18 cellular contexts compared by ENCODE assay signal in genomic region chr12:57154076-57154475, GRCh38. TPM values are rescaled to one million over a fixed set of nuclear protein-coding genes. Genes with fewer than 3 reads are reported as not detected.
DNase-seq lines count a peak whose midpoint lies in the region; ATAC-seq and TF ChIP-seq lines count a peak whose summit lies in the region.
"Had no signal": no experiment of that assay in that cellular context is flagged by ENCODE, and none has a peak within 500 bp of the region (broad histone marks: within the 10 kb centered on the region; RNA-seq: fewer than 3 reads in every experiment).

No MANE protein-coding gene starts in this region.

- H3K4me3 ChIP-seq in breast epithelium (no peak overlapping the region), mammary epithelial cell (replicated peaks in 1 of 3; ENCODE audit: insufficient read depth in 1 of 3, low read depth in 2 of 3, low read length in 3 of 3) (no peak overlapping the region), mesenchymal stem cell (ENCODE audit: insufficient read depth in 1 of 2, low read depth in 1 of 2, low read length in 2 of 2) (no peak overlapping the region), uterus (no peak overlapping the region)
- H3K4me3 ChIP-seq: HAP-1, K562 had no signal

- H4K91ac ChIP-seq in mesenchymal stem cell (ENCODE audit: low read length) = no peak overlapping the region

- no peaks in the 10 kb centered on the region for H3K9me3 ChIP-seq in breast epithelium
- no peaks in the 10 kb centered on the region for H3K9me3 ChIP-seq in mammary epithelial cell (replicated peaks; ENCODE audit: insufficient read depth, low read length)
- no peaks in the 10 kb centered on the region for H3K9me3 ChIP-seq in mesenchymal stem cell (ENCODE audit: control insufficient read depth, low read length)
- no peaks in the 10 kb centered on the region for H3K9me3 ChIP-seq in uterus
- H3K9me3 ChIP-seq: HAP-1 had no signal

- H3K4ac ChIP-seq in mesenchymal stem cell (ENCODE audit: low read depth in 1 of 2, low read length in 2 of 2) = no peak overlapping the region

- no peak overlapping the region for H3K27ac Mint-ChIP-seq in stimulated activated naive CD8-positive, alpha-beta T cell treated with anti-CD3 and anti-CD28 coated beads, Interleukin-15, amount 100 ng/mL, for 72 hours
- H3K27ac Mint-ChIP-seq in activated CD8-positive, alpha-beta memory T cell treated with anti-CD3 and anti-CD28 coated beads, Interleukin-2, amount 10 ng/mL, durations not matched to agents 7 days and 5 days = no peak overlapping the region
- H3K27ac Mint-ChIP-seq: CD8-positive, alpha-beta memory T cell had no signal

- no peak for TF ChIP-seq POLR2A in breast epithelium (IDR thresholded peaks at IDR 0.05)
- no peak for TF ChIP-seq POLR2A in uterus (IDR thresholded peaks at IDR 0.05)

- H3K79me2 ChIP-seq in mammary epithelial cell (ENCODE audit: insufficient read depth, low read length) = no peaks in the 10 kb centered on the region

- H3K27ac ChIP-seq in breast epithelium (peak overlapping the region; percentile 10 to 69), mammary epithelial cell (ENCODE audit: insufficient read depth, low read depth, low read length) (no peak overlapping the region), mesenchymal stem cell (ENCODE audit: low read length, poor library complexity, severe bottlenecking) (no peak overlapping the region), uterus (peak overlapping the region; percentile 38 to 93)
- H3K27ac ChIP-seq: 22Rv1 had no signal

- no peaks in the 10 kb centered on the region for H4K20me1 ChIP-seq in mammary epithelial cell (ENCODE audit: insufficient read depth, low read length)

- peaks cover 10% of the 10 kb centered on the region for H3K4me1 Mint-ChIP-seq in stimulated activated naive CD8-positive, alpha-beta T cell treated with anti-CD3 and anti-CD28 coated beads, Interleukin-15, amount 100 ng/mL, for 72 hours
- H3K4me1 Mint-ChIP-seq in activated CD8-positive, alpha-beta memory T cell treated with anti-CD3 and anti-CD28 coated beads, Interleukin-2, amount 10 ng/mL, durations not matched to agents 7 days and 5 days = peaks cover 7% of the 10 kb centered on the region

- H4K8ac ChIP-seq in mesenchymal stem cell (ENCODE audit: low read length) = no peak overlapping the region

- H3K27me3 Mint-ChIP-seq in stimulated activated naive CD8-positive, alpha-beta T cell treated with anti-CD3 and anti-CD28 coated beads, Interleukin-15, amount 100 ng/mL, for 72 hours = peaks cover 6% of the 10 kb centered on the region
- peaks cover 3% of the 10 kb centered on the region for H3K27me3 Mint-ChIP-seq in activated CD8-positive, alpha-beta memory T cell treated with anti-CD3 and anti-CD28 coated beads, Interleukin-2, amount 10 ng/mL, durations not matched to agents 7 days and 5 days

- no TSS peak for BruUV-seq in mammary epithelial cell (replicated peaks; lab: Mats Ljungman, UMichigan)

- H2BK5ac ChIP-seq in mesenchymal stem cell (ENCODE audit: low read depth, low read length, poor library complexity, severe bottlenecking) = no peak overlapping the region

- no peaks in the 10 kb centered on the region for H3K36me3 Mint-ChIP-seq in activated CD8-positive, alpha-beta memory T cell treated with anti-CD3 and anti-CD28 coated beads, Interleukin-2, amount 10 ng/mL, durations not matched to agents 7 days and 5 days
- H3K36me3 Mint-ChIP-seq: CD8-positive, alpha-beta memory T cell had no signal

- no peak overlapping the region for H3K23ac ChIP-seq in mesenchymal stem cell (ENCODE audit: low read length in 2 of 2)

- H3K4me3 Mint-ChIP-seq in stimulated activated naive CD8-positive, alpha-beta T cell treated with anti-CD3 and anti-CD28 coated beads, Interleukin-15, amount 100 ng/mL, for 72 hours = no peak overlapping the region
- H3K4me3 Mint-ChIP-seq in activated CD8-positive, alpha-beta memory T cell treated with anti-CD3 and anti-CD28 coated beads, Interleukin-2, amount 10 ng/mL, durations not matched to agents 7 days and 5 days = no peak overlapping the region
- H3K4me3 Mint-ChIP-seq: CD8-positive, alpha-beta memory T cell had no signal

- peaks cover 40% of the 10 kb centered on the region for H3K79me1 ChIP-seq in mesenchymal stem cell (replicated peaks; ENCODE audit: low read length, poor library complexity, severe bottlenecking)

- in situ Hi-C loops in mammary epithelial cell (cut with MboI; ENCODE audit: low sequenced_read_pairs in 2 of 2) = no loop called here

- no peak overlapping the region for H3K4me2 ChIP-seq in mammary epithelial cell (ENCODE audit: insufficient read depth, low read depth, low read length)
- no peak overlapping the region for H3K4me2 ChIP-seq in mesenchymal stem cell (ENCODE audit: low read length, poor library complexity, severe bottlenecking)

- no peak overlapping the region for H3K18ac ChIP-seq in mesenchymal stem cell (ENCODE audit: low read depth in 1 of 2, low read length in 2 of 2)

- no peak overlapping the region for H3K14ac ChIP-seq in mesenchymal stem cell (ENCODE audit: low read length in 2 of 2)

- H2BK15ac ChIP-seq in mesenchymal stem cell (ENCODE audit: low read depth, poor library complexity, severe bottlenecking) = no peak overlapping the region

- DNase-seq in breast epithelium (ENCODE audit: low spot score in 2 of 2) (no peak), mammary epithelial cell (no peak), mesenchymal stem cell (no peak), uterus (no peak), mesenteric fat pad (ENCODE audit: low spot score) (no peak)
- no peak for DNase-seq in stimulated activated naive CD8-positive, alpha-beta T cell treated with anti-CD3 and anti-CD28 coated beads, Interleukin-15, amount 100 ng/mL, for 72 hours
- DNase-seq in activated CD8-positive, alpha-beta memory T cell treated with anti-CD3 and anti-CD28 coated beads, Interleukin-2, amount 10 ng/mL, durations not matched to agents 7 days and 5 days = no peak
- DNase-seq: CD8-positive, alpha-beta memory T cell; DMS79 treated with DMSO at 0.1 percent for 48 hours; NCI-H187; NCI-H446 treated with DMSO at 0.1 percent for 48 hours; RPMI8226 had no signal

- H3K9me3 Mint-ChIP-seq in stimulated activated naive CD8-positive, alpha-beta T cell treated with anti-CD3 and anti-CD28 coated beads, Interleukin-15, amount 100 ng/mL, for 72 hours = no peaks in the 10 kb centered on the region
- no peaks in the 10 kb centered on the region for H3K9me3 Mint-ChIP-seq in activated CD8-positive, alpha-beta memory T cell treated with anti-CD3 and anti-CD28 coated beads, Interleukin-2, amount 10 ng/mL, durations not matched to agents 7 days and 5 days (ENCODE audit: low read depth)
- H3K9me3 Mint-ChIP-seq: CD8-positive, alpha-beta memory T cell had no signal

- intact Hi-C loops in breast epithelium (cut with DNase I; ENCODE audit: low total_unique reads) (no loop called here), mammary epithelial cell (cut with micrococcal nuclease) (no loop called here), uterus (cut with DNase I; ENCODE audit: low total_unique reads) (no loop called here)

- TF ChIP-seq CTCF in breast epithelium (IDR thresholded peaks at IDR 0.05) = no peak
- no peak for TF ChIP-seq CTCF in mammary epithelial cell (conservative IDR thresholded peaks at IDR 0.05 in 1 of 2, IDR thresholded peaks at IDR 0.05 in 1 of 2; ENCODE audit: extremely low read depth in 1 of 2, insufficient read depth in 1 of 2, low read depth in 1 of 2, low read length in 2 of 2)
- no peak for TF ChIP-seq CTCF in uterus (IDR thresholded peaks at IDR 0.05)

- no peak overlapping the region for H2AK5ac ChIP-seq in mesenchymal stem cell (ENCODE audit: low read length, severe bottlenecking)

- 88% methylated on average over 6 of the region's 6 CpGs for WGBS in mammary epithelial cell (ENCODE audit: low coverage, missing lambda C conversion rate)
- WGBS in mesenchymal stem cell = 98% methylated on average over 6 of the region's 6 CpGs

- CTCF ChIA-PET in mammary epithelial cell (lab: Charles Lee; ENCODE audit: low non-redundant PET) = interaction anchor here (0.7 kb wide), 1 partner anchor 1237 kb away, joined by 13 read pairs; no protein-coding TSS in a partner anchor
- CTCF ChIA-PET in activated CD8-positive, alpha-beta memory T cell treated with anti-CD3 and anti-CD28 coated beads, Interleukin-2, amount 10 ng/mL, durations not matched to agents 7 days and 5 days (lab: Charles Lee) = interaction anchor here (1.3 kb wide), 1 partner anchor 29 kb away, joined by 3 read pairs; no protein-coding TSS in a partner anchor

- H3K4me1 ChIP-seq in breast epithelium = peaks cover 13 to 18% of the 10 kb centered on the region in 2 donors
- H3K4me1 ChIP-seq in mammary epithelial cell (ENCODE audit: insufficient read depth, low read length) = peaks cover 21% of the 10 kb centered on the region
- peaks cover 35% of the 10 kb centered on the region for H3K4me1 ChIP-seq in mesenchymal stem cell (ENCODE audit: control insufficient read depth, insufficient read depth, low read depth, low read length)
- peaks cover 21 to 24% of the 10 kb centered on the region in 2 donors for H3K4me1 ChIP-seq in uterus
- H3K4me1 ChIP-seq: HAP-1 had no signal

- H3K36me3 ChIP-seq in breast epithelium (no peaks in the 10 kb centered on the region), mammary epithelial cell (ENCODE audit: insufficient read depth, low read length) (no peaks in the 10 kb centered on the region), mesenchymal stem cell (ENCODE audit: control insufficient read depth in 1 of 2, insufficient read depth in 2 of 2, low read depth in 1 of 2, low read length in 2 of 2) (peaks cover 74 to 82% of the 10 kb centered on the region in 2 experiments), uterus (no peaks in the 10 kb centered on the region)

- dilution Hi-C loops in mammary epithelial cell (cut with HindIII; ENCODE audit: low sequenced_read_pairs) = no loop called here

- H2BK12ac ChIP-seq in mesenchymal stem cell (ENCODE audit: low read length in 2 of 2) = no peak overlapping the region

- no peak overlapping the region for H3K9ac ChIP-seq in mammary epithelial cell (ENCODE audit: insufficient read depth, low read length)
- H3K9ac ChIP-seq in mesenchymal stem cell (ENCODE audit: low read length) = peak overlapping the region; percentile 58

- no peak for ATAC-seq in SK-N-SH treated with all-trans-retinoic acid at 6 μM for 48 hours
- ATAC-seq in stimulated activated naive CD8-positive, alpha-beta T cell treated with anti-CD3 and anti-CD28 coated beads, Interleukin-15, amount 100 ng/mL, for 72 hours = no peak
- ATAC-seq in activated CD8-positive, alpha-beta memory T cell treated with anti-CD3 and anti-CD28 coated beads, Interleukin-2, amount 10 ng/mL, durations not matched to agents 7 days and 5 days = no peak
- ATAC-seq: K562 had no signal

- H2BK120ac ChIP-seq in mesenchymal stem cell (ENCODE audit: low read depth, low read length) = no peak overlapping the region

- H3K27me3 ChIP-seq in breast epithelium = no peaks in the 10 kb centered on the region
- no peaks in the 10 kb centered on the region for H3K27me3 ChIP-seq in mammary epithelial cell (ENCODE audit: insufficient read depth, low read length)
- H3K27me3 ChIP-seq in mesenchymal stem cell (ENCODE audit: control insufficient read depth in 1 of 2, insufficient read depth in 1 of 2, low read length in 2 of 2) = no peaks in the 10 kb centered on the region
- H3K27me3 ChIP-seq in uterus = no peaks in the 10 kb centered on the region

- no peak overlapping the region for H2AFZ ChIP-seq in mammary epithelial cell (ENCODE audit: low read depth, low read length)
- no peak overlapping the region for H2AFZ ChIP-seq in mesenchymal stem cell (ENCODE audit: low read depth, low read length)

RNA-seq across cellular contexts. Expression of gene LRP1-AS, which starts 6.7 kb away (rescaled TPM):
- total RNA-seq in breast epithelium (not detected), mammary epithelial cell (not detected), uterus (not detected), mesenteric fat pad (not detected)
- polyA plus RNA-seq in mammary epithelial cell = not detected
- polyA minus RNA-seq in mammary epithelial cell = not detected
- not detected for polyA plus RNA-seq in mesenchymal stem cell (2013, experiment 1 of 2)
- not detected for polyA plus RNA-seq in mesenchymal stem cell (2013, experiment 2 of 2)
- total RNA-seq in activated CD8-positive, alpha-beta memory T cell treated with anti-CD3 and anti-CD28 coated beads, Interleukin-2, amount 10 ng/mL, durations not matched to agents 7 days and 5 days = not detected
- total RNA-seq: CD8-positive, alpha-beta memory T cell; G401; K562 had no signal
- polyA plus RNA-seq: BJ; CD8-positive, alpha-beta memory T cell; K562 had no signal

RNA-seq across cellular contexts. Expression of gene LRP1, which starts 25.8 kb away (rescaled TPM):
- total RNA-seq in breast epithelium (100 to 1,000 TPM; 102 to 894 (median 240) TPM), mammary epithelial cell (10 to 100 TPM; 33.2 to 57.0 TPM), uterus (100 to 1,000 TPM; 164 to 507 (median 318) TPM), mesenteric fat pad (954 TPM)
- 11.3 TPM for polyA plus RNA-seq in mammary epithelial cell
- polyA minus RNA-seq in mammary epithelial cell = 75.1 TPM
- 68.9 TPM for polyA plus RNA-seq in mesenchymal stem cell (2013, experiment 1 of 2)
- polyA plus RNA-seq in mesenchymal stem cell (2013, experiment 2 of 2) = 57.9 TPM
- total RNA-seq in activated CD8-positive, alpha-beta memory T cell treated with anti-CD3 and anti-CD28 coated beads, Interleukin-2, amount 10 ng/mL, durations not matched to agents 7 days and 5 days = under 1 TPM; 0.33 to 0.85 TPM

RNA-seq across cellular contexts. Expression of gene STAT6, which starts 42.9 kb away (rescaled TPM):
- total RNA-seq in breast epithelium = 100 to 1,000 TPM; 139 to 147 (median 146) TPM
- 100 to 1,000 TPM in 1 of 2 donors, 10 to 100 TPM in 1; 65.3 to 150 TPM for total RNA-seq in mammary epithelial cell
- polyA plus RNA-seq in mammary epithelial cell = 170 TPM
- 136 TPM for polyA minus RNA-seq in mammary epithelial cell
- polyA plus RNA-seq in mesenchymal stem cell (2013, experiment 1 of 2) = 87.5 TPM
- polyA plus RNA-seq in mesenchymal stem cell (2013, experiment 2 of 2) = 89.4 TPM
- 100 to 1,000 TPM in 2 of 4 donors, 10 to 100 TPM in 2; 62.5 to 242 (median 94.3) TPM for total RNA-seq in uterus
- total RNA-seq in mesenteric fat pad = 164 TPM
- 100 to 1,000 TPM in 1 of 2 experiments, 10 to 100 TPM in 1; 99.1 to 104 TPM for total RNA-seq in activated CD8-positive, alpha-beta memory T cell treated with anti-CD3 and anti-CD28 coated beads, Interleukin-2, amount 10 ng/mL, durations not matched to agents 7 days and 5 days

Comparison
In these comparisons a context has a peak if more than half of its experiments do, and no peak if none do; other contexts are left out.
1. H3K27ac ChIP-seq: peak in breast epithelium (2 of 2) and uterus (2 of 2); none in mammary epithelial cell (single experiment) and mesenchymal stem cell (single experiment).
2. RNA of gene LRP1, which starts 25.8 kb away (total RNA-seq): 954 TPM in mesenteric fat pad (single experiment), 164 to 507 TPM in uterus, 102 to 894 TPM in breast epithelium and 33.2 to 57.0 TPM in mammary epithelial cell; 0.33 to 0.85 TPM in activated CD8-positive, alpha-beta memory T cell treated with anti-CD3 and anti-CD28 coated beads, Interleukin-2, amount 10 ng/mL, durations not matched to agents 7 days and 5 days; every median in the first group is over 10 times any median in the second.